9 cellular contexts compared by ENCODE assay signal in the genomic region with DNA sequence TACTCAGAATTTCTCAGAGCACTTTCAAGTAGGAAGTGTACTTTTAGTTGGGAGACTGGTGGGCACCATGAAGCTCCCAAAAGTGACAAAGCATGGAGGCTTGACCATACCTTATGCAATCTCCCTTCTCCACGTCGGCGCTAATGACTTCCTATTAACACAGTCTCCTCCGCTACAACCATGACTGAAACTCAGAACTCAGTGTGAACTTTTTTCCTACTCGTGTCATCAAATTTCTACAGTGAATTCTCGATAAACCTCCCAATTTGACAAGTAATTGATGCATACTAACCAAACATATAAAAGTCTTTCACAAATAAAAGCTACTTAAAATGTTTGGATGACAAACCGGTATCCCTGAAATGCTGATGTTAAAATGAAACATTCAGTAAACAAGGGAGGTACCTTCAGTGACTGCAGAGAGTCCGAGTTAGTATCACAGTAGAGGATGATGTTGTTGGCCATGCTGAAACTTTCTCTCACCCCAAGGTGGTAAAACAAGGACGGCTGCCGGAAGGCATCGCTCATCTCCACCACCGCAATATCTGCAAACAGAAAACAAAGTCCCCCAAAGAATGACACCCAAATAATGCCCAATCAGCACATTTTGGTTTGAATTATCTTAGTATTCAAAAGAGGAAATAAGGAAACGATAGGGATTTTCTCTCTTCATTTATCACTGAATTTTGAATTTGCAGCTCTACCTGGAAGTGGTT.
DNase-seq lines count a peak whose midpoint lies in the region; ATAC-seq and TF ChIP-seq lines count a peak whose summit lies in the region.
"Had no signal": no experiment of that assay in that cellular context is flagged by ENCODE, and none has a peak within 500 bp of the region (broad histone marks: within the 10 kb centered on the region; RNA-seq: fewer than 3 reads in every experiment).

No MANE protein-coding gene starts in this region.

- H3K4me3 ChIP-seq in GM06990 (replicated peaks; ENCODE audit: low read depth, low read length) (peak overlapping the region; percentile 41), foreskin fibroblast (ENCODE audit: low read depth in 1 of 2, low read length in 2 of 2) (no peak overlapping the region), WERI-Rb-1 (ENCODE audit: low read depth, low read length) (no peak overlapping the region)

- POLR2A ChIA-PET in activated CD4-positive, alpha-beta memory T cell treated with anti-CD3 and anti-CD28 coated beads for 36 hours (lab: Charles Lee), result interaction anchor here (1.2 kb wide), 1 partner anchor 72 kb away, joined by 5 read pairs; a partner anchor contains a TSS

- intact Hi-C loops in activated CD4-positive, alpha-beta memory T cell treated with anti-CD3 and anti-CD28 coated beads for 36 hours (cut with micrococcal nuclease), result loop anchor here (1.0 kb wide), 1 partner anchor 73 kb away; no protein-coding TSS in a partner anchor

- DNase-seq in GM06990 (ENCODE audit: extremely low read depth, insufficient read length), result peak; percentile 44
- DNase-seq in activated CD4-positive, alpha-beta memory T cell treated with anti-CD3 and anti-CD28 coated beads for 36 hours, result peak; percentile 31
- DNase-seq in foreskin fibroblast, result no peak
- no peak for DNase-seq in NCI-H69 (lab: John Stamatoyannopoulos, UW)
- no peak for DNase-seq in RKO (ENCODE audit: low spot score)
- DNase-seq in WERI-Rb-1, result no peak
- DNase-seq: activated CD4-positive, alpha-beta T cell treated with anti-CD3 and anti-CD28 coated beads for 1 hour had no signal

- H3K36me3 ChIP-seq in GM06990 (ENCODE audit: control insufficient read depth, insufficient read depth, low read length) (0 out of 2 replicates have a peak, but pooled peaks cover 1% of the 10 kb centered on the region), WERI-Rb-1 (no peaks in the 10 kb centered on the region)

- H3K27me3 ChIP-seq in GM06990 (replicated peaks; ENCODE audit: control insufficient read depth, insufficient read depth, low read length) (no peaks in the 10 kb centered on the region), WERI-Rb-1 (ENCODE audit: insufficient read depth, low read depth, severe bottlenecking) (no peaks in the 10 kb centered on the region)

- peak; percentile 64 for ATAC-seq in GM19351 (IDR thresholded peaks at IDR 0.05; ENCODE audit: unreplicated experiment)
- ATAC-seq in HG03066 (IDR thresholded peaks at IDR 0.05; ENCODE audit: low read depth, unreplicated experiment), result peak; percentile 51

- no peaks in the 10 kb centered on the region for H3K27me3 Mint-ChIP-seq in activated CD4-positive, alpha-beta memory T cell treated with anti-CD3 and anti-CD28 coated beads for 36 hours

- H3K27ac ChIP-seq in WERI-Rb-1, result no peak overlapping the region

- TF ChIP-seq CTCF in GM06990 (IDR thresholded peaks at IDR 0.05; ENCODE audit: insufficient read depth, low read length, poor library complexity, severe bottlenecking) (no peak), foreskin fibroblast (IDR thresholded peaks at IDR 0.05; ENCODE audit: low read depth, low read length) (no peak), WERI-Rb-1 (IDR thresholded peaks at IDR 0.05; ENCODE audit: low read depth, low read length) (no peak)

- peak overlapping the region; percentile 36 for H3K4me3 Mint-ChIP-seq in activated CD4-positive, alpha-beta memory T cell treated with anti-CD3 and anti-CD28 coated beads for 36 hours

- H3K9me3 ChIP-seq in WERI-Rb-1 (ENCODE audit: severe bottlenecking), result peaks cover 4% of the 10 kb centered on the region

- H3K36me3 Mint-ChIP-seq in activated CD4-positive, alpha-beta memory T cell treated with anti-CD3 and anti-CD28 coated beads for 36 hours, result peaks cover 3% of the 10 kb centered on the region

- peaks cover 4% of the 10 kb centered on the region for H3K9me3 Mint-ChIP-seq in activated CD4-positive, alpha-beta memory T cell treated with anti-CD3 and anti-CD28 coated beads for 36 hours

- CTCF ChIA-PET in activated CD4-positive, alpha-beta memory T cell treated with anti-CD3 and anti-CD28 coated beads for 36 hours (lab: Charles Lee), result interaction anchor here (1.1 to 4.9 kb wide), 4 partner anchors 46 to 76 kb away, joined by 3 to 37 read pairs (median 18); a partner anchor contains a TSS

- H3K4me1 Mint-ChIP-seq in activated CD4-positive, alpha-beta memory T cell treated with anti-CD3 and anti-CD28 coated beads for 36 hours (ENCODE audit: low read depth), result peaks cover 48% of the 10 kb centered on the region

- H3K27ac Mint-ChIP-seq in activated CD4-positive, alpha-beta memory T cell treated with anti-CD3 and anti-CD28 coated beads for 36 hours, result peak overlapping the region; percentile 55

Comparison
In these comparisons a context has a peak if more than half of its experiments do, and no peak if none do; other contexts are left out.
1. DNase-seq: peak in GM06990 (single experiment) and activated CD4-positive, alpha-beta memory T cell treated with anti-CD3 and anti-CD28 coated beads for 36 hours (single experiment); none in foreskin fibroblast (0 of 2), NCI-H69 (single experiment), RKO (single experiment) and WERI-Rb-1 (single experiment).